1 cellular context compared by ENCODE assay signal in the genomic region with DNA sequence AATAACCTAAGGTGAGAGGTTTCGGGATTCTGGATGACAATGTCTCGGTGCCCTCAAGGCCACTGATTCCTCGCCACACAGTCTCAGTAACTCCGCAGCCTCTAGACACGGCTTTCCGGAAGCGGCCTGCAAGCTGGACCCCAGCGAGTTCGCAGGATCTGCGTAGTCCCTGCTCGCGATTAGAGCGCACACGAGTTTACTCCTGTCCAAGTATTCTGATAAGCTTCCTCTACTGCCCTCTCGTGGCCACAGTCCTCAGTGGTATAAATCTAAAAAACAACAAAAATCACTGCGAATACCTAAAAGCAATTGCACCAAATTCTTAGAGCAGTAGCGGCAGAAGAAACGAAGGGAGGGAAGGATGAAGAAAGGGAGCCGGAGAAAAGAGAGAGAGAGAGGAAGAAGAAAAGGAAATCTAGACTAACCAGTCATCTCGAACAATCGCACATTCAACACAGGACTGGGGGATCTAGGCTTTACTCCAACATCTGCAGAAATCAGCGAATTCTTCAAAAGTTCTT.
A peak's percentile ranks its signal among the peaks of the same experiment; 100 is the strongest.
TF ChIP-seq lines count a peak whose summit lies in the region.

No MANE protein-coding gene starts in this region.

TF ChIP-seq in SK-N-SH, 30 proteins besides CTCF, POLR2A, EP300 and RAD21 (continued from another document):
- TF ChIP-seq, protein P1, sequence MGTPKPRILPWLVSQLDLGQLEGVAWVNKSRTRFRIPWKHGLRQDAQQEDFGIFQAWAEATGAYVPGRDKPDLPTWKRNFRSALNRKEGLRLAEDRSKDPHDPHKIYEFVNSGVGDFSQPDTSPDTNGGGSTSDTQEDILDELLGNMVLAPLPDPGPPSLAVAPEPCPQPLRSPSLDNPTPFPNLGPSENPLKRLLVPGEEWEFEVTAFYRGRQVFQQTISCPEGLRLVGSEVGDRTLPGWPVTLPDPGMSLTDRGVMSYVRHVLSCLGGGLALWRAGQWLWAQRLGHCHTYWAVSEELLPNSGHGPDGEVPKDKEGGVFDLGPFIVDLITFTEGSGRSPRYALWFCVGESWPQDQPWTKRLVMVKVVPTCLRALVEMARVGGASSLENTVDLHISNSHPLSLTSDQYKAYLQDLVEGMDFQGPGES (IDR thresholded peaks at IDR 0.05; ENCODE audit: low read depth, low read length) = no peak
- TF ChIP-seq FOXJ3 (CRISPR knock-in tag; IDR thresholded peaks at IDR 0.05) (no peak), FOSL2 (IDR thresholded peaks at IDR 0.05; ENCODE audit: borderline replicate concordance, low read depth) (no peak), SMC3 (IDR thresholded peaks at IDR 0.05; ENCODE audit: low read depth, low read length) (peak; percentile 85), SIN3A (IDR thresholded peaks at IDR 0.05; ENCODE audit: borderline replicate concordance, low read depth, low read length) (peak; percentile 67; the same call in 1 of the 2 replicates), RCOR1 (IDR thresholded peaks at IDR 0.05; ENCODE audit: low read length) (no peak; the same call in 1 of the 2 replicates), RXRA (IDR thresholded peaks at IDR 0.05; ENCODE audit: borderline replicate concordance, low read depth) (no peak), FOXM1 (IDR thresholded peaks at IDR 0.05; ENCODE audit: low read depth) (no peak), NFIC (IDR thresholded peaks at IDR 0.05; ENCODE audit: borderline replicate concordance) (0 out of 2 replicates have a peak, but pooled peaks have one; percentile 40), NRF1 (IDR thresholded peaks at IDR 0.05; ENCODE audit: low read depth, low read length) (peak; percentile 38; the same call in 1 of the 2 replicates), TEAD4 (IDR thresholded peaks at IDR 0.05; ENCODE audit: borderline replicate concordance, insufficient read depth) (no peak), USF2 (IDR thresholded peaks at IDR 0.05; ENCODE audit: borderline replicate concordance, low read depth, low read length) (no peak), TAF1 (IDR thresholded peaks at IDR 0.05; ENCODE audit: borderline replicate concordance, low read depth, low read length) (no peak), REST (IDR thresholded peaks at IDR 0.05; ENCODE audit: low read depth, low read length) (0 out of 2 replicates have a peak, but pooled peaks have one; percentile 12), CHD2 (IDR thresholded peaks at IDR 0.05; ENCODE audit: low read length, partially characterized antibody) (peak; percentile 52), TCF12 (IDR thresholded peaks at IDR 0.05) (no peak)
- TF ChIP-seq, protein P2, sequence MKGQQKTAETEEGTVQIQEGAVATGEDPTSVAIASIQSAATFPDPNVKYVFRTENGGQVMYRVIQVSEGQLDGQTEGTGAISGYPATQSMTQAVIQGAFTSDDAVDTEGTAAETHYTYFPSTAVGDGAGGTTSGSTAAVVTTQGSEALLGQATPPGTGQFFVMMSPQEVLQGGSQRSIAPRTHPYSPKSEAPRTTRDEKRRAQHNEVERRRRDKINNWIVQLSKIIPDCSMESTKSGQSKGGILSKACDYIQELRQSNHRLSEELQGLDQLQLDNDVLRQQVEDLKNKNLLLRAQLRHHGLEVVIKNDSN (IDR thresholded peaks at IDR 0.05; ENCODE audit: borderline replicate concordance, low read depth) = no peak; the same call in 1 of the 2 replicates
- TF ChIP-seq, protein P3, sequence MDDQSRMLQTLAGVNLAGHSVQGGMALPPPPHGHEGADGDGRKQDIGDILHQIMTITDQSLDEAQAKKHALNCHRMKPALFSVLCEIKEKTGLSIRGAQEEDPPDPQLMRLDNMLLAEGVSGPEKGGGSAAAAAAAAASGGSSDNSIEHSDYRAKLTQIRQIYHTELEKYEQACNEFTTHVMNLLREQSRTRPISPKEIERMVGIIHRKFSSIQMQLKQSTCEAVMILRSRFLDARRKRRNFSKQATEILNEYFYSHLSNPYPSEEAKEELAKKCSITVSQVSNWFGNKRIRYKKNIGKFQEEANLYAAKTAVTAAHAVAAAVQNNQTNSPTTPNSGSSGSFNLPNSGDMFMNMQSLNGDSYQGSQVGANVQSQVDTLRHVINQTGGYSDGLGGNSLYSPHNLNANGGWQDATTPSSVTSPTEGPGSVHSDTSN (IDR thresholded peaks at IDR 0.05) = no peak
- TF ChIP-seq, protein P4, sequence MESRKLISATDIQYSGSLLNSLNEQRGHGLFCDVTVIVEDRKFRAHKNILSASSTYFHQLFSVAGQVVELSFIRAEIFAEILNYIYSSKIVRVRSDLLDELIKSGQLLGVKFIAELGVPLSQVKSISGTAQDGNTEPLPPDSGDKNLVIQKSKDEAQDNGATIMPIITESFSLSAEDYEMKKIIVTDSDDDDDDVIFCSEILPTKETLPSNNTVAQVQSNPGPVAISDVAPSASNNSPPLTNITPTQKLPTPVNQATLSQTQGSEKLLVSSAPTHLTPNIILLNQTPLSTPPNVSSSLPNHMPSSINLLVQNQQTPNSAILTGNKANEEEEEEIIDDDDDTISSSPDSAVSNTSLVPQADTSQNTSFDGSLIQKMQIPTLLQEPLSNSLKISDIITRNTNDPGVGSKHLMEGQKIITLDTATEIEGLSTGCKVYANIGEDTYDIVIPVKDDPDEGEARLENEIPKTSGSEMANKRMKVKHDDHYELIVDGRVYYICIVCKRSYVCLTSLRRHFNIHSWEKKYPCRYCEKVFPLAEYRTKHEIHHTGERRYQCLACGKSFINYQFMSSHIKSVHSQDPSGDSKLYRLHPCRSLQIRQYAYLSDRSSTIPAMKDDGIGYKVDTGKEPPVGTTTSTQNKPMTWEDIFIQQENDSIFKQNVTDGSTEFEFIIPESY (IDR thresholded peaks at IDR 0.05; ENCODE audit: borderline replicate concordance, low read depth) = no peak
- TF ChIP-seq, protein P5, sequence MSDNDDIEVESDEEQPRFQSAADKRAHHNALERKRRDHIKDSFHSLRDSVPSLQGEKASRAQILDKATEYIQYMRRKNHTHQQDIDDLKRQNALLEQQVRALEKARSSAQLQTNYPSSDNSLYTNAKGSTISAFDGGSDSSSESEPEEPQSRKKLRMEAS (IDR thresholded peaks at IDR 0.05; ENCODE audit: low read depth) = peak; percentile 87
TF ChIP-seq in SK-N-SH: peak in this region for 9.
